Comparison of ENCODE assay signal across 29 cellular contexts in genomic region chr3:5035692-5036535, GRCh38. TPM values are rescaled to one million over a fixed set of nuclear protein-coding genes. Genes with fewer than 3 reads are reported as not detected.
DNase-seq lines count a peak whose midpoint lies in the region; ATAC-seq, FAIRE-seq and TF ChIP-seq lines count a peak whose summit lies in the region.
"Had no signal": no experiment of that assay in that cellular context is flagged by ENCODE, and none has a peak within 500 bp of the region (broad histone marks: within the 10 kb centered on the region; RNA-seq: fewer than 3 reads in every experiment).

No MANE protein-coding gene starts in this region.

- peaks cover 2% of the 10 kb centered on the region for H3K36me3 Mint-ChIP-seq in activated CD8-positive, alpha-beta memory T cell treated with anti-CD3 and anti-CD28 coated beads, Interleukin-2, amount 10 ng/mL, durations not matched to agents 7 days and 5 days
- H3K36me3 Mint-ChIP-seq in astrocyte (ENCODE audit: low read depth, unreplicated experiment): no peaks in the 10 kb centered on the region
- peaks cover 13% of the 10 kb centered on the region for H3K36me3 Mint-ChIP-seq in stimulated activated effector memory CD8-positive, alpha-beta T cell treated with anti-CD3 and anti-CD28 coated beads, Interleukin-12 subunit alpha, Interleukin-12 subunit beta, amount 100 ng/mL, for 72 hours
- H3K36me3 Mint-ChIP-seq: activated naive CD4-positive, alpha-beta T cell treated with anti-CD3 and anti-CD28 coated beads, Interleukin-2, amount 50 U/mL, for 72 hours; mesothelial cell of epicardium; WTC11 had no signal

- H3K27me3 ChIP-seq in astrocyte (ENCODE audit: insufficient read depth, low read length) (no peaks in the 10 kb centered on the region), suprapubic skin (no peaks in the 10 kb centered on the region)
- H3K27me3 ChIP-seq: ascending aorta, heart left ventricle, pancreas, upper lobe of left lung had no signal

- H3K4me1 ChIP-seq in astrocyte (ENCODE audit: insufficient read depth, low read length): no peaks in the 10 kb centered on the region
- no peaks in the 10 kb centered on the region for H3K4me1 ChIP-seq in suprapubic skin
- H3K4me1 ChIP-seq: ascending aorta, Caco-2, pancreas, upper lobe of left lung had no signal

- 88% methylated on average over 14 of the region's 14 CpGs for WGBS in suprapubic skin

- no peak overlapping the region for H3K4me2 ChIP-seq in astrocyte (ENCODE audit: low read length)

- FAIRE-seq in astrocyte (lab: Jason Lieb, UNC): no peak
- FAIRE-seq: pancreas had no signal

- DNase-seq in activated CD8-positive, alpha-beta memory T cell treated with anti-CD3 and anti-CD28 coated beads, Interleukin-2, amount 10 ng/mL, durations not matched to agents 7 days and 5 days: no peak
- DNase-seq in activated CD8-positive, alpha-beta memory T cell treated with anti-CD3 and anti-CD28 coated beads, Interleukin-2, amount 50 U/mL, for 48 hours: no peak
- DNase-seq in astrocyte (ENCODE audit: low read depth) (no peak), EL (no peak), suprapubic skin (ENCODE audit: low spot score in 2 of 2) (no peak), cerebellar nuclear complex (lab: John Stamatoyannopoulos, UW) (no peak)
- no peak for DNase-seq in stimulated activated effector memory CD8-positive, alpha-beta T cell treated with anti-CD3 and anti-CD28 coated beads, Interleukin-12 subunit alpha, Interleukin-12 subunit beta, amount 100 ng/mL, for 72 hours (ENCODE audit: low spot score in 2 of 2)
- DNase-seq: activated CD4-positive, alpha-beta memory T cell treated with anti-CD3 and anti-CD28 coated beads, Interleukin-2, amount 10 ng/mL, durations not matched to agents 7 days and 5 days; activated T-cell treated with anti-CD3 and anti-CD28 coated beads, Interleukin-2, amount 50 U/mL, for 48 hours; Caco-2; DMS79 treated with DMSO at 0.1 percent for 48 hours; HCEC 1CT; heart left ventricle; NCI-H1436; NCI-H69; pancreas; right cardiac atrium; stimulated activated CD4-positive, alpha-beta T cell treated with anti-CD3 and anti-CD28 coated beads, Interleukin-12 subunit alpha, Interleukin-12 subunit beta, amount 100 ng/mL, for 4 hours; stimulated activated CD4-positive, alpha-beta T cell treated with anti-CD3 and anti-CD28 coated beads, Interleukin-4, amount 100 ng/mL, for 4 hours; T-helper 9 cell; upper lobe of left lung had no signal

- peaks cover 65% of the 10 kb centered on the region for H3K4me1 Mint-ChIP-seq in activated CD8-positive, alpha-beta memory T cell treated with anti-CD3 and anti-CD28 coated beads, Interleukin-2, amount 10 ng/mL, durations not matched to agents 7 days and 5 days
- H3K4me1 Mint-ChIP-seq in astrocyte (ENCODE audit: low read depth, unreplicated experiment): peaks cover 6% of the 10 kb centered on the region
- peaks cover 62% of the 10 kb centered on the region for H3K4me1 Mint-ChIP-seq in stimulated activated effector memory CD8-positive, alpha-beta T cell treated with anti-CD3 and anti-CD28 coated beads, Interleukin-12 subunit alpha, Interleukin-12 subunit beta, amount 100 ng/mL, for 72 hours
- H3K4me1 Mint-ChIP-seq: nephron, WTC11 had no signal

- H3K9me3 ChIP-seq in astrocyte (ENCODE audit: insufficient read depth, low read depth, low read length): no peaks in the 10 kb centered on the region
- no peaks in the 10 kb centered on the region for H3K9me3 ChIP-seq in suprapubic skin
- H3K9me3 ChIP-seq: ascending aorta, Caco-2, heart left ventricle, pancreas, upper lobe of left lung had no signal

- H3K9ac ChIP-seq in astrocyte (ENCODE audit: low read length): no peak overlapping the region

- peak overlapping the region; percentile 49 for H3K27ac Mint-ChIP-seq in activated CD8-positive, alpha-beta memory T cell treated with anti-CD3 and anti-CD28 coated beads, Interleukin-2, amount 10 ng/mL, durations not matched to agents 7 days and 5 days
- peak overlapping the region; percentile 55 for H3K27ac Mint-ChIP-seq in astrocyte (ENCODE audit: unreplicated experiment)
- H3K27ac Mint-ChIP-seq in stimulated activated effector memory CD8-positive, alpha-beta T cell treated with anti-CD3 and anti-CD28 coated beads, Interleukin-12 subunit alpha, Interleukin-12 subunit beta, amount 100 ng/mL, for 72 hours: peak overlapping the region; percentile 99
- H3K27ac Mint-ChIP-seq: activated naive CD4-positive, alpha-beta T cell treated with anti-CD3 and anti-CD28 coated beads, Interleukin-2, amount 50 U/mL, for 72 hours; mesothelial cell of epicardium; nephron; WTC11 had no signal

- no peak for TF ChIP-seq POLR2A in suprapubic skin (IDR thresholded peaks at IDR 0.05)

- ATAC-seq in activated CD8-positive, alpha-beta memory T cell treated with anti-CD3 and anti-CD28 coated beads, Interleukin-2, amount 10 ng/mL, durations not matched to agents 7 days and 5 days: no peak
- ATAC-seq in HG03159 (IDR thresholded peaks at IDR 0.05; ENCODE audit: unreplicated experiment): peak; percentile 51
- ATAC-seq in stimulated activated effector memory CD8-positive, alpha-beta T cell treated with anti-CD3 and anti-CD28 coated beads, Interleukin-12 subunit alpha, Interleukin-12 subunit beta, amount 100 ng/mL, for 72 hours: peak; percentile 48
- ATAC-seq: heart left ventricle, pancreas, right cardiac atrium, WTC11 had no signal

- CTCF ChIA-PET in activated CD8-positive, alpha-beta memory T cell treated with anti-CD3 and anti-CD28 coated beads, Interleukin-2, amount 10 ng/mL, durations not matched to agents 7 days and 5 days (lab: Charles Lee): interaction anchor here (1.1 to 10.6 kb wide), 3 partner anchors 10 to 19 kb away, joined by 4 to 118 read pairs (median 77); no protein-coding TSS in a partner anchor

- H3K27me3 Mint-ChIP-seq in activated CD8-positive, alpha-beta memory T cell treated with anti-CD3 and anti-CD28 coated beads, Interleukin-2, amount 10 ng/mL, durations not matched to agents 7 days and 5 days: no peaks in the 10 kb centered on the region
- H3K27me3 Mint-ChIP-seq in astrocyte (ENCODE audit: low read depth, unreplicated experiment): peaks cover 8% of the 10 kb centered on the region
- H3K27me3 Mint-ChIP-seq: activated CD4-positive, alpha-beta memory T cell treated with anti-CD3 and anti-CD28 coated beads, Interleukin-2, amount 10 ng/mL, durations not matched to agents 7 days and 5 days had no signal

- no peaks in the 10 kb centered on the region for H3K9me3 Mint-ChIP-seq in activated CD8-positive, alpha-beta memory T cell treated with anti-CD3 and anti-CD28 coated beads, Interleukin-2, amount 10 ng/mL, durations not matched to agents 7 days and 5 days (ENCODE audit: low read depth)
- H3K9me3 Mint-ChIP-seq in astrocyte (ENCODE audit: unreplicated experiment): peaks cover 2% of the 10 kb centered on the region
- no peaks in the 10 kb centered on the region for H3K9me3 Mint-ChIP-seq in stimulated activated effector memory CD8-positive, alpha-beta T cell treated with anti-CD3 and anti-CD28 coated beads, Interleukin-12 subunit alpha, Interleukin-12 subunit beta, amount 100 ng/mL, for 72 hours
- H3K9me3 Mint-ChIP-seq: activated CD4-positive, alpha-beta memory T cell treated with anti-CD3 and anti-CD28 coated beads, Interleukin-2, amount 10 ng/mL, durations not matched to agents 7 days and 5 days; mesothelial cell of epicardium; nephron; WTC11 had no signal

- H3K27ac ChIP-seq in astrocyte (ENCODE audit: low read depth, low read length): no peak overlapping the region
- H3K27ac ChIP-seq in suprapubic skin: no peak overlapping the region
- H3K27ac ChIP-seq: ascending aorta, epithelial cell of prostate, heart left ventricle, pancreas, RWPE1, upper lobe of left lung had no signal

- H3K4me3 Mint-ChIP-seq in activated CD8-positive, alpha-beta memory T cell treated with anti-CD3 and anti-CD28 coated beads, Interleukin-2, amount 10 ng/mL, durations not matched to agents 7 days and 5 days: no peak overlapping the region
- no peak overlapping the region for H3K4me3 Mint-ChIP-seq in astrocyte (ENCODE audit: unreplicated experiment)
- H3K4me3 Mint-ChIP-seq in stimulated activated effector memory CD8-positive, alpha-beta T cell treated with anti-CD3 and anti-CD28 coated beads, Interleukin-12 subunit alpha, Interleukin-12 subunit beta, amount 100 ng/mL, for 72 hours: peak overlapping the region; percentile 69
- H3K4me3 Mint-ChIP-seq: activated CD4-positive, alpha-beta memory T cell treated with anti-CD3 and anti-CD28 coated beads, Interleukin-2, amount 10 ng/mL, durations not matched to agents 7 days and 5 days; mesothelial cell of epicardium; nephron; WTC11 had no signal

- H4K20me1 ChIP-seq in astrocyte (ENCODE audit: insufficient read depth, low read length): no peaks in the 10 kb centered on the region

- H2AFZ ChIP-seq in astrocyte (ENCODE audit: low read depth, low read length): no peak overlapping the region

- H3K79me2 ChIP-seq in astrocyte (ENCODE audit: insufficient read depth, low read length): no peaks in the 10 kb centered on the region

- H3K36me3 ChIP-seq in astrocyte (ENCODE audit: insufficient read depth, low read length) (no peaks in the 10 kb centered on the region), suprapubic skin (no peaks in the 10 kb centered on the region)
- H3K36me3 ChIP-seq: ascending aorta, heart left ventricle, pancreas, upper lobe of left lung had no signal

- no peak for TF ChIP-seq CTCF in astrocyte (IDR thresholded peaks at IDR 0.05; ENCODE audit: insufficient read depth, low read depth, low read length)
- no peak for TF ChIP-seq CTCF in suprapubic skin (IDR thresholded peaks at IDR 0.05)

- H3K4me3 ChIP-seq in astrocyte (ENCODE audit: insufficient read depth, low read depth, low read length): no peak overlapping the region
- H3K4me3 ChIP-seq in suprapubic skin: no peak overlapping the region
- H3K4me3 ChIP-seq: ascending aorta, heart left ventricle, pancreas, upper lobe of left lung had no signal

- TF ChIP-seq EP300 in suprapubic skin (IDR thresholded peaks at IDR 0.05): no peak

RNA-seq across cellular contexts. Expression of gene BHLHE40, which starts 56.7 kb away (rescaled TPM):
- 100 to 1,000 TPM; 281 to 491 TPM for total RNA-seq in activated CD8-positive, alpha-beta memory T cell treated with anti-CD3 and anti-CD28 coated beads, Interleukin-2, amount 10 ng/mL, durations not matched to agents 7 days and 5 days
- total RNA-seq in astrocyte (156 and 185 TPM in 2 replicates), suprapubic skin (100 to 1,000 TPM in 1 of 4 donors, 10 to 100 TPM in 3; 63.0 to 154 (median 93.3) TPM)

Comparison
In these comparisons a context has a peak if more than half of its experiments do, and no peak if none do; other contexts are left out.
1. H3K27ac Mint-ChIP-seq: peak in every context shown above with its lines; median percentile 99 in stimulated activated effector memory CD8-positive, alpha-beta T cell treated with anti-CD3 and anti-CD28 coated beads, Interleukin-12 subunit alpha, Interleukin-12 subunit beta, amount 100 ng/mL, for 72 hours; 55 in astrocyte; 49 in activated CD8-positive, alpha-beta memory T cell treated with anti-CD3 and anti-CD28 coated beads, Interleukin-2, amount 10 ng/mL, durations not matched to agents 7 days and 5 days.